Comparison of ENCODE assay signal across 8 cellular contexts in genomic region chr5:151085517-151086031, GRCh38. TPM values are rescaled to one million over a fixed set of nuclear protein-coding genes. Genes with fewer than 3 reads are reported as not detected.
A peak's percentile ranks its signal among the peaks of the same experiment; 100 is the strongest.
DNase-seq lines count a peak whose midpoint lies in the region; ATAC-seq and TF ChIP-seq lines count a peak whose summit lies in the region.

No MANE protein-coding gene starts in this region.

- no peak for TF ChIP-seq CTCF in CD14-positive monocyte (IDR thresholded peaks at IDR 0.05)
- no peak for TF ChIP-seq CTCF in IMR-90 (conservative IDR thresholded peaks at IDR 0.05; ENCODE audit: low read depth, low read length)
- no peak for TF ChIP-seq CTCF in ascending aorta (IDR thresholded peaks at IDR 0.05)

- peak overlapping the region; percentile 56 for H4K8ac ChIP-seq in IMR-90 (ENCODE audit: low read depth in 2 of 2, low read length in 2 of 2)

- in situ Hi-C loops in IMR-90 (cut with MboI; ENCODE audit: low sequenced_read_pairs) = no loop called here

- H3K36me3 Mint-ChIP-seq in CD14-positive monocyte (no peaks in the 10 kb centered on the region), memory B cell (no peaks in the 10 kb centered on the region)
- no peaks in the 10 kb centered on the region for H3K36me3 Mint-ChIP-seq in naive thymus-derived CD8-positive, alpha-beta T cell

- intact Hi-C loops in CD14-positive monocyte (cut with micrococcal nuclease) (no loop called here), IMR-90 (cut with micrococcal nuclease) (no loop called here), ascending aorta (cut with DNase I) (no loop called here)

- H3K18ac ChIP-seq in IMR-90 (ENCODE audit: low read depth, low read length) = peak overlapping the region; percentile 76; the same call in 1 of the 2 replicates

- H3K4me1 ChIP-seq in IMR-90 (ENCODE audit: control insufficient read depth, insufficient read depth, low read length) = peaks cover 8% of the 10 kb centered on the region; the same call in 1 of the 2 replicates
- H3K4me1 ChIP-seq in ascending aorta = peaks cover 6 to 25% of the 10 kb centered on the region in 2 donors

- 0 out of 2 replicates have a peak overlapping the region, but pooled peaks have one; percentile 3 for H3K23ac ChIP-seq in IMR-90 (ENCODE audit: low read depth, low read length)

- H3K36me3 ChIP-seq in IMR-90 (ENCODE audit: control insufficient read depth, insufficient read depth, low read length) (no peaks in the 10 kb centered on the region), ascending aorta (no peaks in the 10 kb centered on the region)

- H3K4ac ChIP-seq in IMR-90 (ENCODE audit: low read depth, low read length) = peak overlapping the region; percentile 59

- peak overlapping the region; percentile 76 for H2BK20ac ChIP-seq in IMR-90 (ENCODE audit: low read depth, low read length)

- no CpG with 5 or more reads among the region's 9 CpGs for WGBS in IMR-90 (ENCODE audit: extremely low coverage in 2 of 2, insufficient read length in 1 of 2), 2 experiments

- peak overlapping the region; percentile 13; the same call in 1 of the 2 replicates for H3K9ac ChIP-seq in IMR-90 (ENCODE audit: low read depth, low read length)

- H3K9me3 ChIP-seq in IMR-90 (ENCODE audit: control insufficient read depth, insufficient read depth, low read length) (no peaks in the 10 kb centered on the region), ascending aorta (no peaks in the 10 kb centered on the region)

- CTCF ChIA-PET in IMR-90 (lab: Yijun Ruan, JAX) = interaction anchor here (0.8 kb wide), 1 partner anchor 30 kb away, joined by 3 read pairs; no protein-coding TSS in a partner anchor

- H2AK9ac ChIP-seq in IMR-90 (replicated peaks; ENCODE audit: low read depth, low read length, poor library complexity) = peak overlapping the region; percentile 86

- H3K27me3 Mint-ChIP-seq in CD14-positive monocyte (ENCODE audit: low read depth in 3 of 3) (peaks cover 0 to 3% (median 0%) of the 10 kb centered on the region in 3 donors), memory B cell (no peaks in the 10 kb centered on the region)
- no peaks in the 10 kb centered on the region for H3K27me3 Mint-ChIP-seq in naive thymus-derived CD8-positive, alpha-beta T cell

- H4K20me1 ChIP-seq in IMR-90 (ENCODE audit: insufficient read depth, low read length) = no peaks in the 10 kb centered on the region

- no peaks in the 10 kb centered on the region for H3K9me3 Mint-ChIP-seq in CD14-positive monocyte
- H3K9me3 Mint-ChIP-seq in memory B cell = no peaks in the 10 kb centered on the region
- no peaks in the 10 kb centered on the region for H3K9me3 Mint-ChIP-seq in naive thymus-derived CD8-positive, alpha-beta T cell

- peak overlapping the region; percentile 97; the same call in 2 of the 3 replicates for H2BK15ac ChIP-seq in IMR-90 (ENCODE audit: low read depth, low read length)

- H3K9me1 ChIP-seq in IMR-90 (ENCODE audit: insufficient read depth, low read length) = peaks cover 15% of the 10 kb centered on the region; the same call in 1 of the 2 replicates

- peak overlapping the region; percentile 59 for H2BK5ac ChIP-seq in IMR-90 (ENCODE audit: low read depth, low read length, poor library complexity, severe bottlenecking)

- DNase-seq in CD14-positive monocyte (ENCODE audit: low spot score) = no peak
- DNase-seq in IMR-90 = peak; percentile 44
- DNase-seq in ascending aorta (ENCODE audit: low spot score in 2 of 2) = peak in 1 of 2 donors; percentile 83
- DNase-seq in memory B cell (ENCODE audit: low spot score in 2 of 2) = peak in 1 of 2 donors; percentile 28
- DNase-seq in NCI-H2171 (lab: John Stamatoyannopoulos, UW) = no peak
- no peak for DNase-seq in NCI-H748 treated with DMSO at 0.1 percent for 48 hours (lab: John Stamatoyannopoulos, UW)
- no peak for DNase-seq in DMS 273 (lab: John Stamatoyannopoulos, UW; ENCODE audit: unreplicated experiment)
- no peak for DNase-seq in naive thymus-derived CD8-positive, alpha-beta T cell

- TF ChIP-seq RAD21 in IMR-90 (IDR thresholded peaks at IDR 0.05; ENCODE audit: low read length) = no peak

- no peak for ATAC-seq in IMR-90 (ENCODE audit: low read depth)
- no peak for ATAC-seq in memory B cell (ENCODE audit: low read depth)
- ATAC-seq in naive thymus-derived CD8-positive, alpha-beta T cell = no peak

- no TSS peak for BruUV-seq in IMR-90 (replicated peaks; lab: Mats Ljungman, UMichigan)

- H3K27ac ChIP-seq in IMR-90 (ENCODE audit: insufficient read depth, low read length) (peak overlapping the region; percentile 47; the same call in 1 of the 2 replicates), ascending aorta (peak overlapping the region; percentile 68 to 79)

- POLR2A ChIA-PET in IMR-90 (lab: Charles Lee; ENCODE audit: unreplicated experiment) = no interaction called here
- POLR2A ChIA-PET in naive thymus-derived CD8-positive, alpha-beta T cell (lab: Charles Lee) = interaction anchor here (0.9 to 1.0 kb wide), 2 partner anchors 11 to 29 kb away, joined by 3 read pairs; no protein-coding TSS in a partner anchor

- dilution Hi-C loops in IMR-90 (cut with HindIII; ENCODE audit: low sequenced_read_pairs, unreplicated experiment) = no loop called here

- H3K4me3 ChIP-seq in IMR-90 (ENCODE audit: insufficient read depth, low read depth, low read length) (no peak overlapping the region), ascending aorta (no peak overlapping the region)

- H3K4me2 ChIP-seq in IMR-90 (ENCODE audit: low read depth, low read length) = no peak overlapping the region

- H3K27me3 ChIP-seq in IMR-90 (ENCODE audit: control insufficient read depth, insufficient read depth, low read length) = no peaks in the 10 kb centered on the region
- no peaks in the 10 kb centered on the region for H3K27me3 ChIP-seq in ascending aorta

- H3K4me1 Mint-ChIP-seq in CD14-positive monocyte (peaks cover 74% of the 10 kb centered on the region), memory B cell (peaks cover 49% of the 10 kb centered on the region)
- peaks cover 14 to 62% (median 32%) of the 10 kb centered on the region in 4 donors for H3K4me1 Mint-ChIP-seq in naive thymus-derived CD8-positive, alpha-beta T cell

- no peak for TF ChIP-seq POLR2A in IMR-90 (IDR thresholded peaks at IDR 0.05; ENCODE audit: low read depth, low read length)

- peak overlapping the region; percentile 79 for H3K14ac ChIP-seq in IMR-90 (replicated peaks; ENCODE audit: low read depth, low read length)

- H4K5ac ChIP-seq in IMR-90 (ENCODE audit: low read depth, low read length) = peak overlapping the region; percentile 77; the same call in 1 of the 2 replicates

- H2AFZ ChIP-seq in IMR-90 (replicated peaks; ENCODE audit: low read length, poor library complexity) = peak overlapping the region; percentile 85

- H4K91ac ChIP-seq in IMR-90 (ENCODE audit: insufficient read depth, low read depth, low read length) = peak overlapping the region; percentile 52; the same call in 1 of the 2 replicates

- H2BK120ac ChIP-seq in IMR-90 (ENCODE audit: low read depth, low read length) = peak overlapping the region; percentile 60

- peaks cover 12 to 33% of the 10 kb centered on the region in 2 experiments; a peak in 3 of 4 replicates for H3K79me1 ChIP-seq in IMR-90 (ENCODE audit: low read depth in 1 of 2, low read length in 2 of 2)

- H3K4me3 Mint-ChIP-seq in CD14-positive monocyte (peak overlapping the region; percentile 35 to 62), memory B cell (peak overlapping the region; percentile 58)
- peak overlapping the region in 2 of 10 donors; percentile 31 to 39 for H3K4me3 Mint-ChIP-seq in naive thymus-derived CD8-positive, alpha-beta T cell

- H3K27ac Mint-ChIP-seq in CD14-positive monocyte = peak overlapping the region; percentile 70 to 93 (median 87)
- H3K27ac Mint-ChIP-seq in memory B cell = peak overlapping the region; percentile 89
- H3K27ac Mint-ChIP-seq in naive thymus-derived CD8-positive, alpha-beta T cell = peak overlapping the region in 5 of 10 donors; percentile 6 to 78 (median 53)

- H2AK5ac ChIP-seq in IMR-90 (ENCODE audit: low read depth, low read length) = peak overlapping the region; percentile 36

- no peak overlapping the region for H3K56ac ChIP-seq in IMR-90 (ENCODE audit: extremely low read depth, insufficient read depth, low read length)

TF ChIP-seq in IMR-90, 13 proteins besides CTCF, POLR2A, EP300 and RAD21:
- TF ChIP-seq SMC3 (IDR thresholded peaks at IDR 0.05; ENCODE audit: low read depth, low read length) (no peak), MAFK (IDR thresholded peaks at IDR 0.05; ENCODE audit: low read depth, low read length) (no peak), CEBPB (IDR thresholded peaks at IDR 0.05; ENCODE audit: low read depth, low read length) (no peak), BHLHE40 (IDR thresholded peaks at IDR 0.05; ENCODE audit: low read depth, low read length) (no peak), NFE2L2 (IDR thresholded peaks at IDR 0.05; ENCODE audit: low read depth, low read length) (no peak), MAZ (IDR thresholded peaks at IDR 0.05; ENCODE audit: borderline replicate concordance, low read depth, low read length) (no peak)

RNA-seq across cellular contexts. Expression of gene TNIP1, which starts 4.7 kb away (rescaled TPM):
- polyA plus RNA-seq in CD14-positive monocyte = 10 to 100 TPM; 30.8 to 46.4 TPM
- 88.0 and 92.8 TPM in 2 replicates for total RNA-seq in IMR-90 (2012; rRNA removed)
- 63.8 and 67.1 TPM in 2 replicates for polyA plus RNA-seq in IMR-90 (2012; rRNA removed)
- 62.2 and 66.5 TPM in 2 replicates for polyA plus RNA-seq in IMR-90 (2012; cell fraction: cytosol; rRNA removed)
- 59.0 and 59.6 TPM in 2 replicates for polyA plus RNA-seq in IMR-90 (2012; cell fraction: nucleus; rRNA removed; ENCODE audit: low replicate concordance)
- total RNA-seq in ascending aorta = 54.6 TPM
- total RNA-seq in naive thymus-derived CD8-positive, alpha-beta T cell = 100 to 1,000 TPM; 138 to 140 TPM
- 10 to 100 TPM; 25.6 to 37.5 (median 29.8) TPM for polyA plus RNA-seq in naive thymus-derived CD8-positive, alpha-beta T cell
